Comparison of ENCODE assay signal across 21 cellular contexts in the genomic region with DNA sequence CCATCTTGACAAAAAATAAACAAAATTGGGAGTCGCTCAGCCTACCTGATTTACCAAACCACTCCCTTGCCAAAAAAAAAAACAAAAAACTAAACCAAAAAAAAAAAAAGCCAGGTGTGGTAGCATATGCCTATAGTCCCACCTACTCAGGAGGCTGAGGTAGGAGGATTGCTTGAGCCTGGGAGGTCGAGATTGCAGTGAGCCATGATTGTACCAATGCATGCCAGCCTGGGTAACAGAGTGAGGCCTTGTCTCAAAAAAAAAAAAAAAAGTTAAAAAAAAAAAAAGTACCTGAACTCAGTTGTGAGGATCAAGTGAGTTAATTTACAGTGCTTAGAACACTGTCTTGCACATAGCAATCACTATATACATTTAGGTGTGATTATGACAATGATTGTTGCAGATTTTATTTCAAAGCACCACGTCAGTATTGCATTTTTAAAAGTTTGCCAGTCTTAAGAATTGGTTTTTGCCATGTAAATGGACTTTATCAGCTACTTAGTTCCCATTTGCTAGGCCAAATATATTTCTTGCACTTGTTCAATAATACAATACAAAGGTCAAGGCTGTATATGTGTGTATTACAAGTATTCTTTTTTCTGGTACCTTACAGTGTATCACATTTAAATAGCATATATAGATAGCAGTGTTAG.
"Had no signal": no experiment of that assay in that cellular context is flagged by ENCODE, and none has a peak within 500 bp of the region (broad histone marks: within the 10 kb centered on the region; RNA-seq: fewer than 3 reads in every experiment).

No MANE protein-coding gene starts in this region.

- H3K9me3 ChIP-seq: colonic mucosa, mucosa of descending colon, pancreas, spleen, testis, tibial nerve had no signal

- ATAC-seq: foreskin keratinocyte; left colon; left ventricle myocardium superior; mucosa of descending colon; naive thymus-derived CD8-positive, alpha-beta T cell; pancreas; right cardiac atrium; stimulated activated naive B cell treated with anti-CD40 and anti-IgM and Interleukin-4, amounts not matched to agents 10 μg/mL and 1 μg/mL and 100 μg/mL, for 72 hours; stimulated activated naive CD8-positive, alpha-beta T cell treated with anti-CD3 and anti-CD28 coated beads, Interleukin-15, amount 100 ng/mL, for 72 hours had no signal

- H3K4me2 ChIP-seq: neural progenitor cell had no signal

- H3K4me3 ChIP-seq: colonic mucosa, mucosa of descending colon, neural progenitor cell, pancreas, spleen, testis, tibial nerve had no signal

- H2AFZ ChIP-seq: neural progenitor cell had no signal

- H3K36me3 ChIP-seq: colonic mucosa, neural progenitor cell, pancreas, spleen, tibial nerve had no signal

- H3K27ac ChIP-seq: colonic mucosa, foreskin keratinocyte, neural progenitor cell, spleen, testis, tibial nerve had no signal

- DNase-seq: colonic mucosa; effector CD4-positive, alpha-beta T cell; endodermal cell; erythroblast; foreskin keratinocyte; left colon; left ventricle myocardium superior; mucosa of descending colon; naive thymus-derived CD8-positive, alpha-beta T cell; nucleus accumbens; pancreas; right cardiac atrium; spleen; stimulated activated CD4-positive, alpha-beta T cell treated with anti-CD3 and anti-CD28 coated beads, Interleukin-15, amount 100 ng/mL, for 24 hours; stimulated activated CD4-positive, alpha-beta T cell treated with anti-CD3 and anti-CD28 coated beads, Interleukin-1b, Interleukin-23, amount 100 ng/mL, for 48 hours; stimulated activated CD4-positive, alpha-beta T cell treated with anti-CD3 and anti-CD28 coated beads, Interleukin-4, amount 100 ng/mL, for 4 hours; stimulated activated naive B cell treated with anti-CD40 and anti-IgM and Interleukin-4, amounts not matched to agents 10 μg/mL and 1 μg/mL and 100 μg/mL, for 72 hours; stimulated activated naive CD8-positive, alpha-beta T cell treated with anti-CD3 and anti-CD28 coated beads, Interleukin-15, amount 100 ng/mL, for 72 hours; testis had no signal

- H3K27me3 ChIP-seq: colonic mucosa, foreskin keratinocyte, neural progenitor cell, pancreas, spleen, testis, tibial nerve had no signal

- FAIRE-seq: pancreas had no signal
